In genomic region chr3:181694805-181695660, GRCh38 we compare ENCODE assay signal across 1 cellular context.
TF ChIP-seq lines count a peak whose summit lies in the region.

No MANE protein-coding gene starts in this region.

TF ChIP-seq in K562, 482 proteins besides CTCF, POLR2A, EP300 and RAD21 (continued from another document and continues in another):
- TF ChIP-seq ATF4 (CRISPR knock-in tag; IDR thresholded peaks at IDR 0.05): no peak
- no peak for TF ChIP-seq CREB1 (IDR thresholded peaks at IDR 0.05)
- no peak for TF ChIP-seq CREB1 (CRISPR knock-in tag; IDR thresholded peaks at IDR 0.05)
- TF ChIP-seq ZFP30 (CRISPR knock-in tag; IDR thresholded peaks at IDR 0.05; ENCODE audit: borderline replicate concordance): no peak
- TF ChIP-seq NFIC (IDR thresholded peaks at IDR 0.05): no peak
- no peak for TF ChIP-seq GTF2B (IDR thresholded peaks at IDR 0.05; ENCODE audit: extremely low read depth, insufficient read length)
- TF ChIP-seq ZNF121 (CRISPR knock-in tag; conservative IDR thresholded peaks at IDR 0.05): no peak
- TF ChIP-seq CSDE1 (IDR thresholded peaks at IDR 0.05): no peak
- peak; percentile 62; the same call in 1 of the 2 replicates for TF ChIP-seq L3MBTL2 (IDR thresholded peaks at IDR 0.05)
- TF ChIP-seq ZKSCAN3 (CRISPR knock-in tag; IDR thresholded peaks at IDR 0.05): no peak
- TF ChIP-seq RBM14 (IDR thresholded peaks at IDR 0.05; ENCODE audit: borderline replicate concordance, insufficient read depth, low read depth, low read length): no peak
- no peak for TF ChIP-seq ZNF445 (CRISPR knock-in tag; IDR thresholded peaks at IDR 0.05; ENCODE audit: low read depth)
- TF ChIP-seq ZNF311 (CRISPR knock-in tag; IDR thresholded peaks at IDR 0.05): no peak
- TF ChIP-seq E2F6 (IDR thresholded peaks at IDR 0.05; ENCODE audit: borderline replicate concordance in 1 of 2, extremely low read depth in 1 of 2, insufficient read depth in 1 of 2, insufficient read length in 1 of 2, low read depth in 1 of 2, low read length in 1 of 2, poor library complexity in 1 of 2, severe bottlenecking in 1 of 2): peak in 1 of 2 experiments; percentile 30
- TF ChIP-seq ZNF217 (CRISPR knock-in tag; IDR thresholded peaks at IDR 0.05): no peak
- TF ChIP-seq ZNF24 (IDR thresholded peaks at IDR 0.05): no peak
- TF ChIP-seq MAZ (CRISPR knock-in tag; conservative IDR thresholded peaks at IDR 0.05 in 1 of 2, IDR thresholded peaks at IDR 0.05 in 1 of 2): peak; percentile 40 to 56; a peak in 3 of 4 replicates
- no peak for TF ChIP-seq ZNF57 (CRISPR knock-in tag; IDR thresholded peaks at IDR 0.05)
- no peak for TF ChIP-seq TCF7 (IDR thresholded peaks at IDR 0.05; ENCODE audit: borderline replicate concordance)
- no peak for TF ChIP-seq ZHX1 (conservative IDR thresholded peaks at IDR 0.05; ENCODE audit: low read length)
- no peak for TF ChIP-seq CXXC5 (CRISPR knock-in tag; IDR thresholded peaks at IDR 0.05)
- no peak for TF ChIP-seq ETV1 (tag; conservative IDR thresholded peaks at IDR 0.05; ENCODE audit: low read depth)
- TF ChIP-seq ZBTB40 (IDR thresholded peaks at IDR 0.05): no peak
- TF ChIP-seq ZBTB40 (CRISPR knock-in tag; IDR thresholded peaks at IDR 0.05): no peak
- no peak for TF ChIP-seq ZNF592 (IDR thresholded peaks at IDR 0.05)
- no peak for TF ChIP-seq PBX2 (CRISPR knock-in tag; IDR thresholded peaks at IDR 0.05; ENCODE audit: low read depth)
- no peak for TF ChIP-seq PBX2 (tag; conservative IDR thresholded peaks at IDR 0.05; ENCODE audit: low read depth)
- no peak for TF ChIP-seq BMI1 (IDR thresholded peaks at IDR 0.05; ENCODE audit: low read length)
- TF ChIP-seq ZSCAN29 (IDR thresholded peaks at IDR 0.05): no peak
- no peak for TF ChIP-seq ESRRA (IDR thresholded peaks at IDR 0.05; ENCODE audit: borderline replicate concordance, low read depth)
- TF ChIP-seq ZNF212 (CRISPR knock-in tag; IDR thresholded peaks at IDR 0.05): no peak
- TF ChIP-seq ZBTB11 (CRISPR knock-in tag; IDR thresholded peaks at IDR 0.05): no peak
- TF ChIP-seq IRF2 (CRISPR knock-in tag; IDR thresholded peaks at IDR 0.05): no peak
- TF ChIP-seq KLF10 (CRISPR knock-in tag; IDR thresholded peaks at IDR 0.05): no peak
- TF ChIP-seq MIER1 (IDR thresholded peaks at IDR 0.05; ENCODE audit: low read depth): no peak
